In the genomic region with DNA sequence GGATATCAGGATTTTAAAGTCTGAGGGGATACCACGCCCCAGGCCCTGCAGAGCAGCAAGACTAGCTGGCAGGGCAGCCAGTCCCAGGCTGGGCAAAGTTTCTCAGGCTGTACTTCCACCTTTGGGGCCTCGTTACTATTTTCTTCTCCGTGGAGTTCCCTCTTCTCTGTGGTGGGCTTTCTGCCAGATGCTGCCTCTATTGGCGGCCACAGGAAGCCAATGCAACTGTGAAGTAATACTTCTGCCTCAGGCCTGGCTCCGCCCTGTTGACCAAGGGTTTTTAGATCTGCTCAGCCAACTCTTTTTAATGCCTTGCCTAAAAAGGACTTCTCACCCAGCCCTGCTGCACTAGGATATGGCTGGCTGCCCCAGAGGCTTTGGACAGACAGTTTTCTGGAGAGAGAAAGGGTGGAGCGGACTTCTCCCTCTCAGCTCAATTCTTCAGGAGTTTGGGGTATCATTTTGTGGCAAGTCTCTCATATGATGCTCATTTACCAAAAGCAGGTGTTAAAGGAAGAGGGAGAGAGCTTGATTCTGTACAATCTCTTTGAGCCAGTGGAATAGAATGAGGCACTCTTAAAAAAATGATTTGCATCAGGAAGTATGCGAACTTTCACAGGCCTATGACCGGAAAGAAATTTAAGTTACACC, we compare ENCODE assay signal across 8 cellular contexts.
DNase-seq lines count a peak whose midpoint lies in the region; ATAC-seq, FAIRE-seq and TF ChIP-seq lines count a peak whose summit lies in the region.

No MANE protein-coding gene starts in this region.

- H3K9ac ChIP-seq in NT2/D1 (ENCODE audit: insufficient read length, low read depth) (no peak overlapping the region), mesendoderm (ENCODE audit: low read length) (no peak overlapping the region)

- no peak overlapping the region for H2BK5ac ChIP-seq in mesendoderm (ENCODE audit: low read length)

- H3K4me1 Mint-ChIP-seq in effector memory CD8-positive, alpha-beta T cell (ENCODE audit: low read depth in 2 of 2): peaks cover 0 to 3% of the 10 kb centered on the region in 2 donors
- peaks cover 8% of the 10 kb centered on the region for H3K4me1 Mint-ChIP-seq in CD8-positive, alpha-beta T cell (ENCODE audit: low read depth)

- 56% methylated on average over 8 of the region's 8 CpGs for WGBS in A549 (ENCODE audit: missing lambda C conversion rate)
- no CpG with 5 or more reads among the region's 8 CpGs for WGBS in mesendoderm (ENCODE audit: extremely low coverage, insufficient coverage, low lambda C conversion rate)

- H3K79me1 ChIP-seq in mesendoderm (ENCODE audit: low read length): no peaks in the 10 kb centered on the region

- H3K4me1 ChIP-seq in A549: peaks cover 52% of the 10 kb centered on the region
- H3K4me1 ChIP-seq in NT2/D1 (ENCODE audit: insufficient read depth, insufficient read length): peaks cover 3% of the 10 kb centered on the region
- no peaks in the 10 kb centered on the region for H3K4me1 ChIP-seq in mesendoderm (ENCODE audit: control insufficient read depth, low read depth, low read length)
- H3K4me1 ChIP-seq in CD8-positive, alpha-beta T cell (ENCODE audit: insufficient read depth, low read length): no peaks in the 10 kb centered on the region

- H3K23ac ChIP-seq in mesendoderm (ENCODE audit: low read length): no peak overlapping the region

- no peak for TF ChIP-seq CTCF in A549 (IDR thresholded peaks at IDR 0.05)
- no peak for TF ChIP-seq CTCF in CD8-positive, alpha-beta T cell (IDR thresholded peaks at IDR 0.05)

- H3K9me3 Mint-ChIP-seq in effector memory CD8-positive, alpha-beta T cell: no peaks in the 10 kb centered on the region
- H3K9me3 Mint-ChIP-seq in CD8-positive, alpha-beta T cell: no peaks in the 10 kb centered on the region

- ATAC-seq in A549 (peak; percentile 80 to 83), GM18520 (IDR thresholded peaks at IDR 0.05; ENCODE audit: unreplicated experiment) (peak; percentile 73), HG02943 (IDR thresholded peaks at IDR 0.05; ENCODE audit: low read depth, unreplicated experiment) (peak; percentile 70)
- peak; percentile 39 for ATAC-seq in effector memory CD8-positive, alpha-beta T cell (replicated peaks)
- ATAC-seq in CD8-positive, alpha-beta T cell: no peak

- H3K9me3 ChIP-seq in A549: no peaks in the 10 kb centered on the region
- no peaks in the 10 kb centered on the region for H3K9me3 ChIP-seq in NT2/D1 (ENCODE audit: insufficient read depth, low read length)
- no peaks in the 10 kb centered on the region for H3K9me3 ChIP-seq in CD8-positive, alpha-beta T cell (ENCODE audit: low read length)

- FAIRE-seq in A549 (lab: Jason Lieb, UNC) (no peak), urothelium cell line (lab: Jason Lieb, UNC) (no peak)

- no peak for TF ChIP-seq RAD21 in A549 (conservative IDR thresholded peaks at IDR 0.05 in 1 of 2, IDR thresholded peaks at IDR 0.05 in 1 of 2)

- no peak overlapping the region for H3K4me3 Mint-ChIP-seq in effector memory CD8-positive, alpha-beta T cell
- H3K4me3 Mint-ChIP-seq in CD8-positive, alpha-beta T cell: no peak overlapping the region

- TF ChIP-seq EP300 in A549 (IDR thresholded peaks at IDR 0.05): no peak

- H3K36me3 ChIP-seq in NT2/D1 (ENCODE audit: insufficient read depth, insufficient read length, low read length) (no peaks in the 10 kb centered on the region), mesendoderm (ENCODE audit: control insufficient read depth, insufficient read depth, low read length) (no peaks in the 10 kb centered on the region)
- H3K36me3 ChIP-seq in CD8-positive, alpha-beta T cell (ENCODE audit: insufficient read depth, low read length): no peaks in the 10 kb centered on the region

- peak; percentile 46 to 61 for DNase-seq in A549 (ENCODE audit: low read depth in 1 of 2, low spot score in 1 of 2)
- peak; percentile 2 for DNase-seq in NT2/D1 (ENCODE audit: low read depth, low spot score)
- no peak for DNase-seq in effector memory CD8-positive, alpha-beta T cell
- peak; percentile 65 for DNase-seq in mesendoderm
- peak; percentile 20 for DNase-seq in urothelium cell line (ENCODE audit: low spot score)
- no peak for DNase-seq in CD8-positive, alpha-beta T cell

- no peak overlapping the region for H3K56ac ChIP-seq in mesendoderm (ENCODE audit: low read length)

- H3K4me2 ChIP-seq in A549 (peak overlapping the region; percentile 52), mesendoderm (ENCODE audit: low read length) (no peak overlapping the region)

- TF ChIP-seq POLR2A in A549 (IDR thresholded peaks at IDR 0.05; ENCODE audit: low read length): no peak

- no peaks in the 10 kb centered on the region for H3K36me3 Mint-ChIP-seq in effector memory CD8-positive, alpha-beta T cell (ENCODE audit: insufficient read depth)
- no peaks in the 10 kb centered on the region for H3K36me3 Mint-ChIP-seq in CD8-positive, alpha-beta T cell

- no peaks in the 10 kb centered on the region for H3K79me2 ChIP-seq in mesendoderm (ENCODE audit: control insufficient read depth, insufficient read depth, low read length)

- no peak overlapping the region for H3K4me3 ChIP-seq in A549
- H3K4me3 ChIP-seq in NT2/D1 (ENCODE audit: insufficient read length, low read depth): no peak overlapping the region
- H3K4me3 ChIP-seq in mesendoderm (ENCODE audit: low read length): no peak overlapping the region
- H3K4me3 ChIP-seq in CD8-positive, alpha-beta T cell (ENCODE audit: low read depth, low read length): no peak overlapping the region

- no peak overlapping the region for H4K8ac ChIP-seq in mesendoderm (ENCODE audit: low read depth, low read length)

- POLR2A ChIA-PET in A549 (lab: Yijun Ruan, JAX): no interaction called here
- POLR2A ChIA-PET in CD8-positive, alpha-beta T cell (lab: Charles Lee): no interaction called here

- H2BK120ac ChIP-seq in mesendoderm (ENCODE audit: low read depth, low read length): no peak overlapping the region

- CTCF ChIA-PET in A549 (lab: Yijun Ruan, JAX): interaction anchor here (1.3 to 1.5 kb wide), 2 partner anchors 14 to 17 kb away, joined by 3 read pairs; no protein-coding TSS in a partner anchor
- CTCF ChIA-PET in CD8-positive, alpha-beta T cell (lab: Charles Lee): no interaction called here

- no peak overlapping the region for H3K18ac ChIP-seq in mesendoderm (ENCODE audit: low read length)

- H4K5ac ChIP-seq in mesendoderm (ENCODE audit: low read length): no peak overlapping the region

- H3K4ac ChIP-seq in mesendoderm (ENCODE audit: low read depth, low read length): no peak overlapping the region

- peaks cover 0 to 12% of the 10 kb centered on the region in 2 donors for H3K27me3 Mint-ChIP-seq in effector memory CD8-positive, alpha-beta T cell
- H3K27me3 Mint-ChIP-seq in CD8-positive, alpha-beta T cell (ENCODE audit: low read depth): peaks cover 5% of the 10 kb centered on the region

- H2BK15ac ChIP-seq in mesendoderm (replicated peaks; ENCODE audit: low read depth): peak overlapping the region; percentile 65

- no peak overlapping the region for H2AK5ac ChIP-seq in mesendoderm (ENCODE audit: low read length)

- H3K27ac ChIP-seq in A549: peak overlapping the region; percentile 47 to 70
- H3K27ac ChIP-seq in mesendoderm (ENCODE audit: low read depth, low read length): no peak overlapping the region
- no peak overlapping the region for H3K27ac ChIP-seq in CD8-positive, alpha-beta T cell (ENCODE audit: low read depth, low read length)

- H3K27ac Mint-ChIP-seq in effector memory CD8-positive, alpha-beta T cell: no peak overlapping the region
- H3K27ac Mint-ChIP-seq in CD8-positive, alpha-beta T cell: no peak overlapping the region

- intact Hi-C loops in CD8-positive, alpha-beta T cell (cut with DNase I, micrococcal nuclease): no loop called here

- H3K27me3 ChIP-seq in NT2/D1 (ENCODE audit: insufficient read depth, insufficient read length) (no peaks in the 10 kb centered on the region), mesendoderm (ENCODE audit: insufficient read depth, low read length, poor library complexity) (no peaks in the 10 kb centered on the region)
- no peaks in the 10 kb centered on the region for H3K27me3 ChIP-seq in CD8-positive, alpha-beta T cell (ENCODE audit: insufficient read depth, low read length)

TF ChIP-seq in A549, 52 proteins besides CTCF, POLR2A, EP300 and RAD21:
- no peak for TF ChIP-seq HOXB13 (CRISPR knock-in tag; IDR thresholded peaks at IDR 0.05; ENCODE audit: low read depth)
- TF ChIP-seq CEBPB (IDR thresholded peaks at IDR 0.05): peak in 1 of 2 experiments; percentile 47; a peak in 1 of 4 replicates

Comparison
In these comparisons a context has a peak if more than half of its experiments do, and no peak if none do; other contexts are left out.
1. DNase-seq: peak in A549 (2 of 2), NT2/D1 (single experiment), mesendoderm (single experiment) and urothelium cell line (single experiment); none in effector memory CD8-positive, alpha-beta T cell (0 of 3) and CD8-positive, alpha-beta T cell (0 of 7).
2. H3K27ac ChIP-seq: peak in A549 (2 of 2); none in mesendoderm (single experiment) and CD8-positive, alpha-beta T cell (single experiment).